Comparison of ENCODE assay signal across 39 cellular contexts in the genomic region with DNA sequence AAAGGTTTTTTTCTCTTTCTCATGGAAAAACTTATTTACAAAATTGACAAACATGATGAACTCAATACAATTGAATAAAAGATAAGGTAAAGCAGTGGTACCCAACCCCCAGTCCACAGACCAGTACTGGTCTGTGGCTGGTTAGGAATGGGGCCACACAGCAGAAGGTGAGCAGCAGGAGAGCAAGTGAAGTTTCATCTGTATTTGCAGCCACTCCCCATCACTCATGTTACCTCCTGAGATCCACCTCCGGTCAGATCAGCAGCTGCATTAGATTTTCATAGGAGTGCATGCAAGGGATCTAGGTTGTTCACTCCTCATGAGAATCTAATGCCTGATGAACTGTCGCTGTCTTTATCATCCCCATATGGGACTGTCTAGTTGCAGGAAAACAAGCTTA. TPM values are rescaled to one million over a fixed set of nuclear protein-coding genes. Genes with fewer than 3 reads are reported as not detected.
"Had no signal": no experiment of that assay in that cellular context is flagged by ENCODE, and none has a peak within 500 bp of the region (broad histone marks: within the 10 kb centered on the region; RNA-seq: fewer than 3 reads in every experiment).

No MANE protein-coding gene starts in this region.

- H3K36me3 ChIP-seq: adrenal gland, ascending aorta, brain microvascular endothelial cell, breast epithelium, cardiac muscle cell had no signal

- H3K27me3 ChIP-seq: adrenal gland, ascending aorta, body of pancreas, brain microvascular endothelial cell, breast epithelium, cardiac muscle cell had no signal

- H3K27ac Mint-ChIP-seq: activated naive CD4-positive, alpha-beta T cell treated with anti-CD3 and anti-CD28 coated beads for 36 hours; activated naive CD4-positive, alpha-beta T cell treated with anti-CD3 and anti-CD28 coated beads, Interleukin-2, amount 10 ng/mL, durations not matched to agents 7 days and 5 days; activated naive CD4-positive, alpha-beta T cell treated with anti-CD3 and anti-CD28 coated beads, Interleukin-2, amount 50 U/mL, for 24 hours; activated naive CD4-positive, alpha-beta T cell treated with anti-CD3 and anti-CD28 coated beads, Interleukin-2, amount 50 U/mL, for 72 hours; activated naive CD8-positive, alpha-beta T cell; activated naive CD8-positive, alpha-beta T cell treated with anti-CD3 and anti-CD28 coated beads for 36 hours; activated naive CD8-positive, alpha-beta T cell treated with anti-CD3 and anti-CD28 coated beads, Interleukin-2, amount 10 ng/mL, durations not matched to agents 7 days and 5 days; activated naive CD8-positive, alpha-beta T cell treated with anti-CD3 and anti-CD28 coated beads, Interleukin-2, amount 50 U/mL, for 24 hours; activated T-cell treated with anti-CD3 and anti-CD28 coated beads, Interleukin-2, amount 50 U/mL, for 24 hours; activated T-cell treated with anti-CD3 and anti-CD28 coated beads, Interleukin-2, amount 50 U/mL, for 72 hours; activated T-helper 1 cell treated with anti-CD3 and anti-CD28 coated beads, Interleukin-12 subunit alpha, Interleukin-12 subunit beta, Interleukin-2, Interleukin-4 antibody, amounts not matched to agents 30 ng/mL and 10 ng/mL and 1 ng/mL, durations not matched to agents 14 hours and 24 hours and 36 hours; activated T-helper 17 cell treated with anti-CD3 and anti-CD28 coated beads, Interleukin-2, amount 50 U/mL, for 72 hours; activated T-helper 2 cell treated with anti-CD3 and anti-CD28 coated beads, Interferon-gamma antibody, Interleukin-2, Interleukin-4, amounts not matched to agents 10 μg/mL and 5 μg/mL and 100 μg/mL, durations not matched to agents 14 hours and 24 hours and 36 hours; brain had no signal

- H3K27me3 Mint-ChIP-seq: activated naive CD4-positive, alpha-beta T cell treated with anti-CD3 and anti-CD28 coated beads, Interleukin-2, amount 10 ng/mL, durations not matched to agents 7 days and 5 days; activated naive CD4-positive, alpha-beta T cell treated with anti-CD3 and anti-CD28 coated beads, Interleukin-2, amount 50 U/mL, for 24 hours; activated naive CD8-positive, alpha-beta T cell; activated naive CD8-positive, alpha-beta T cell treated with anti-CD3 and anti-CD28 coated beads for 36 hours; activated naive CD8-positive, alpha-beta T cell treated with anti-CD3 and anti-CD28 coated beads, Interleukin-2, amount 10 ng/mL, durations not matched to agents 7 days and 5 days; activated naive CD8-positive, alpha-beta T cell treated with anti-CD3 and anti-CD28 coated beads, Interleukin-2, amount 50 U/mL, for 24 hours; activated T-cell treated with anti-CD3 and anti-CD28 coated beads, Interleukin-2, amount 50 U/mL, for 24 hours; activated T-helper 17 cell treated with anti-CD3 and anti-CD28 coated beads, Interleukin-2, amount 50 U/mL, for 72 hours; central memory CD8-positive, alpha-beta T cell had no signal

- H3K4me1 ChIP-seq: adrenal gland, ascending aorta, body of pancreas, breast epithelium had no signal

- H3K9me3 Mint-ChIP-seq: activated naive CD8-positive, alpha-beta T cell treated with anti-CD3 and anti-CD28 coated beads for 36 hours; activated naive CD8-positive, alpha-beta T cell treated with anti-CD3 and anti-CD28 coated beads, Interleukin-2, amount 10 ng/mL, durations not matched to agents 7 days and 5 days; activated naive CD8-positive, alpha-beta T cell treated with anti-CD3 and anti-CD28 coated beads, Interleukin-2, amount 50 U/mL, for 24 hours; activated T-cell treated with anti-CD3 and anti-CD28 coated beads, Interleukin-2, amount 50 U/mL, for 72 hours; activated T-helper 1 cell treated with anti-CD3 and anti-CD28 coated beads, Interleukin-12 subunit alpha, Interleukin-12 subunit beta, Interleukin-2, Interleukin-4 antibody, amounts not matched to agents 30 ng/mL and 10 ng/mL and 1 ng/mL, durations not matched to agents 14 hours and 24 hours and 36 hours; activated T-helper 17 cell treated with anti-CD3 and anti-CD28 coated beads, Interleukin-2, amount 50 U/mL, for 72 hours; activated T-helper 2 cell treated with anti-CD3 and anti-CD28 coated beads, Interferon-gamma antibody, Interleukin-2, Interleukin-4, amounts not matched to agents 10 μg/mL and 5 μg/mL and 100 μg/mL, durations not matched to agents 14 hours and 24 hours and 36 hours; brain; central memory CD8-positive, alpha-beta T cell had no signal

- H3K4me1 Mint-ChIP-seq: activated naive CD4-positive, alpha-beta T cell treated with anti-CD3 and anti-CD28 coated beads, Interleukin-2, amount 10 ng/mL, durations not matched to agents 7 days and 5 days; activated naive CD4-positive, alpha-beta T cell treated with anti-CD3 and anti-CD28 coated beads, Interleukin-2, amount 50 U/mL, for 24 hours; activated naive CD8-positive, alpha-beta T cell treated with anti-CD3 and anti-CD28 coated beads for 36 hours; activated naive CD8-positive, alpha-beta T cell treated with anti-CD3 and anti-CD28 coated beads, Interleukin-2, amount 10 ng/mL, durations not matched to agents 7 days and 5 days; activated naive CD8-positive, alpha-beta T cell treated with anti-CD3 and anti-CD28 coated beads, Interleukin-2, amount 50 U/mL, for 24 hours; activated T-helper 17 cell treated with anti-CD3 and anti-CD28 coated beads, Interleukin-2, amount 50 U/mL, for 72 hours; brain; central memory CD8-positive, alpha-beta T cell had no signal

- DNase-seq: activated effector memory CD4-positive, alpha-beta T cell treated with anti-CD3 and anti-CD28 coated beads, Interleukin-2, amount 50 U/mL, for 16 hours; activated effector memory CD4-positive, alpha-beta T cell treated with Interleukin-2 at 50 U/mL for 16 hours; activated gamma-delta T cell; activated gamma-delta T cell treated with Interleukin-2 at 50 U/mL for 16 hours; activated naive CD4-positive, alpha-beta T cell; activated naive CD4-positive, alpha-beta T cell treated with anti-CD3 and anti-CD28 coated beads for 36 hours; activated naive CD4-positive, alpha-beta T cell treated with anti-CD3 and anti-CD28 coated beads, Interleukin-2, amount 10 ng/mL, durations not matched to agents 7 days and 5 days; activated naive CD4-positive, alpha-beta T cell treated with anti-CD3 and anti-CD28 coated beads, Interleukin-2, amount 50 U/mL, for 16 hours; activated naive CD4-positive, alpha-beta T cell treated with Interleukin-2 at 50 U/mL for 16 hours; activated naive CD8-positive, alpha-beta T cell treated with anti-CD3 and anti-CD28 coated beads for 36 hours; activated naive CD8-positive, alpha-beta T cell treated with anti-CD3 and anti-CD28 coated beads, Interleukin-2, amount 10 ng/mL, durations not matched to agents 7 days and 5 days; activated naive CD8-positive, alpha-beta T cell treated with anti-CD3 and anti-CD28 coated beads, Interleukin-2, amount 50 U/mL, for 24 hours; activated T-cell treated with anti-CD3 and anti-CD28 coated beads, Interleukin-2, amount 50 U/mL, for 24 hours; activated T-cell treated with anti-CD3 and anti-CD28 coated beads, Interleukin-2, amount 50 U/mL, for 4 hours; activated T-cell treated with anti-CD3 and anti-CD28 coated beads, Interleukin-2, amount 50 U/mL, for 48 hours; activated T-cell treated with anti-CD3 and anti-CD28 coated beads, Interleukin-2, amount 50 U/mL, for 72 hours; adrenal gland; amniotic stem cell; amygdala; anterior cingulate cortex; aorta; body of pancreas; brain microvascular endothelial cell; caudate nucleus; central memory CD4-positive, alpha-beta T cell; cerebellar nuclear complex had no signal

- H3K4me3 Mint-ChIP-seq: activated naive CD4-positive, alpha-beta T cell treated with anti-CD3 and anti-CD28 coated beads for 36 hours; activated naive CD4-positive, alpha-beta T cell treated with anti-CD3 and anti-CD28 coated beads, Interleukin-2, amount 10 ng/mL, durations not matched to agents 7 days and 5 days; activated naive CD4-positive, alpha-beta T cell treated with anti-CD3 and anti-CD28 coated beads, Interleukin-2, amount 50 U/mL, for 24 hours; activated naive CD8-positive, alpha-beta T cell; activated naive CD8-positive, alpha-beta T cell treated with anti-CD3 and anti-CD28 coated beads for 36 hours; activated naive CD8-positive, alpha-beta T cell treated with anti-CD3 and anti-CD28 coated beads, Interleukin-2, amount 10 ng/mL, durations not matched to agents 7 days and 5 days; activated naive CD8-positive, alpha-beta T cell treated with anti-CD3 and anti-CD28 coated beads, Interleukin-2, amount 50 U/mL, for 24 hours; activated T-cell treated with anti-CD3 and anti-CD28 coated beads, Interleukin-2, amount 50 U/mL, for 24 hours; activated T-cell treated with anti-CD3 and anti-CD28 coated beads, Interleukin-2, amount 50 U/mL, for 4 hours; activated T-cell treated with anti-CD3 and anti-CD28 coated beads, Interleukin-2, amount 50 U/mL, for 72 hours; activated T-helper 1 cell treated with anti-CD3 and anti-CD28 coated beads, Interleukin-12 subunit alpha, Interleukin-12 subunit beta, Interleukin-2, Interleukin-4 antibody, amounts not matched to agents 30 ng/mL and 10 ng/mL and 1 ng/mL, durations not matched to agents 14 hours and 24 hours and 36 hours; activated T-helper 17 cell treated with anti-CD3 and anti-CD28 coated beads, Interleukin-2, amount 50 U/mL, for 72 hours; brain; central memory CD8-positive, alpha-beta T cell had no signal

- H3K36me3 Mint-ChIP-seq: activated naive CD4-positive, alpha-beta T cell treated with anti-CD3 and anti-CD28 coated beads, Interleukin-2, amount 10 ng/mL, durations not matched to agents 7 days and 5 days; activated naive CD4-positive, alpha-beta T cell treated with anti-CD3 and anti-CD28 coated beads, Interleukin-2, amount 50 U/mL, for 24 hours; activated naive CD4-positive, alpha-beta T cell treated with anti-CD3 and anti-CD28 coated beads, Interleukin-2, amount 50 U/mL, for 72 hours; activated naive CD8-positive, alpha-beta T cell; activated naive CD8-positive, alpha-beta T cell treated with anti-CD3 and anti-CD28 coated beads for 36 hours; activated naive CD8-positive, alpha-beta T cell treated with anti-CD3 and anti-CD28 coated beads, Interleukin-2, amount 10 ng/mL, durations not matched to agents 7 days and 5 days had no signal

- H3K4me3 ChIP-seq: adrenal gland, ascending aorta, body of pancreas, breast epithelium, cardiac muscle cell had no signal

- H3K27ac ChIP-seq: adrenal gland, ascending aorta, body of pancreas, brain microvascular endothelial cell, breast epithelium, cardiac muscle cell had no signal

- FAIRE-seq: astrocyte, bronchial epithelial cell had no signal

- H3K9me3 ChIP-seq: adrenal gland, ascending aorta, body of pancreas, breast epithelium had no signal

- ATAC-seq: activated naive CD4-positive, alpha-beta T cell treated with anti-CD3 and anti-CD28 coated beads, Interleukin-2, amount 50 U/mL, for 72 hours; activated naive CD8-positive, alpha-beta T cell treated with anti-CD3 and anti-CD28 coated beads, Interleukin-2, amount 50 U/mL, for 24 hours; activated T-cell treated with anti-CD3 and anti-CD28 coated beads, Interleukin-2, amount 50 U/mL, for 4 hours; activated T-cell treated with anti-CD3 and anti-CD28 coated beads, Interleukin-2, amount 50 U/mL, for 72 hours; activated T-helper 17 cell treated with anti-CD3 and anti-CD28 coated beads, Interleukin-2, amount 50 U/mL, for 72 hours; body of pancreas had no signal

RNA-seq across cellular contexts. Expression of a gene that starts 47.5 kb away (rescaled TPM):
- total RNA-seq: activated naive CD4-positive, alpha-beta T cell treated with anti-CD3 and anti-CD28 coated beads for 36 hours; activated naive CD4-positive, alpha-beta T cell treated with anti-CD3 and anti-CD28 coated beads, Interleukin-2, amount 50 U/mL, for 72 hours; activated naive CD8-positive, alpha-beta T cell treated with anti-CD3 and anti-CD28 coated beads for 36 hours; activated naive CD8-positive, alpha-beta T cell treated with anti-CD3 and anti-CD28 coated beads, Interleukin-2, amount 10 ng/mL, durations not matched to agents 7 days and 5 days; activated T-cell treated with anti-CD3 and anti-CD28 coated beads, Interleukin-2, amount 50 U/mL, for 4 hours; activated T-cell treated with anti-CD3 and anti-CD28 coated beads, Interleukin-2, amount 50 U/mL, for 72 hours; activated T-helper 1 cell treated with anti-CD3 and anti-CD28 coated beads, Interleukin-12 subunit alpha, Interleukin-12 subunit beta, Interleukin-2, Interleukin-4 antibody, amounts not matched to agents 30 ng/mL and 10 ng/mL and 1 ng/mL, durations not matched to agents 14 hours and 24 hours and 36 hours; activated T-helper 17 cell treated with anti-CD3 and anti-CD28 coated beads, Interleukin-2, amount 50 U/mL, for 72 hours; activated T-helper 2 cell treated with anti-CD3 and anti-CD28 coated beads, Interferon-gamma antibody, Interleukin-2, Interleukin-4, amounts not matched to agents 10 μg/mL and 5 μg/mL and 100 μg/mL, durations not matched to agents 14 hours and 24 hours and 36 hours; bronchial epithelial cell had no signal
